In the genomic region with DNA sequence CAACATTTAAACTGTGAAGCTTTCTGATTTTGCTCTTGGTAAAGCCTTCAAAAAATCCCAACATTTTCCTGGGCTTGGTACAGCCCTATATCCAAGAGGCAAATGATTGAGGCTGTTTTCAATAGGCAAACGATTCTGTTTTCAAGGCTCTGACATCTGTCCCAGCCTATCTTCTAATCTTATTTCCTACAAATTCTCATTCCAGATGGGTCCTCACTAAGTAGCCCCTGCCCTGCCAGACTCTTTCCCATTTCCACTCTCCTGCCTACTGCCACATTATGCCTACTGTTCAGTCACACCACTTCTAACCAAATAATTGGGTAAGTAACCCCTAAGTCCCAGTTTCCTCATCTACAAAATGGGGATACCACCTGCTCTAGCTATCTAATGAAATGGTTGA, we compare ENCODE assay signal across 1 cellular context.
TF ChIP-seq lines count a peak whose summit lies in the region.

No MANE protein-coding gene starts in this region.

TF ChIP-seq in A549, 52 proteins besides CTCF, POLR2A, EP300 and RAD21:
- TF ChIP-seq ZC3H11A (IDR thresholded peaks at IDR 0.05) (no peak), CHD2 (IDR thresholded peaks at IDR 0.05; ENCODE audit: low read length, partially characterized antibody) (no peak), CBX8 (IDR thresholded peaks at IDR 0.05) (no peak), TP53 (CRISPR knock-in tag; IDR thresholded peaks at IDR 0.05) (no peak), SMC3 (IDR thresholded peaks at IDR 0.05) (no peak), HOXB5 (CRISPR knock-in tag; IDR thresholded peaks at IDR 0.05) (no peak), KDM5A (IDR thresholded peaks at IDR 0.05) (no peak), KDM1A (IDR thresholded peaks at IDR 0.05; ENCODE audit: low read depth) (no peak), ZNF302 (CRISPR knock-in tag; IDR thresholded peaks at IDR 0.05) (no peak), FOSL2 (IDR thresholded peaks at IDR 0.05) (no peak), FOSL2 (CRISPR knock-in tag; IDR thresholded peaks at IDR 0.05) (no peak), JUNB (IDR thresholded peaks at IDR 0.05) (no peak), EHF (CRISPR knock-in tag; IDR thresholded peaks at IDR 0.05) (no peak), JUN (IDR thresholded peaks at IDR 0.05) (no peak), PHF8 (IDR thresholded peaks at IDR 0.05; ENCODE audit: borderline replicate concordance, low read depth) (no peak)
- TF ChIP-seq, protein P1, sequence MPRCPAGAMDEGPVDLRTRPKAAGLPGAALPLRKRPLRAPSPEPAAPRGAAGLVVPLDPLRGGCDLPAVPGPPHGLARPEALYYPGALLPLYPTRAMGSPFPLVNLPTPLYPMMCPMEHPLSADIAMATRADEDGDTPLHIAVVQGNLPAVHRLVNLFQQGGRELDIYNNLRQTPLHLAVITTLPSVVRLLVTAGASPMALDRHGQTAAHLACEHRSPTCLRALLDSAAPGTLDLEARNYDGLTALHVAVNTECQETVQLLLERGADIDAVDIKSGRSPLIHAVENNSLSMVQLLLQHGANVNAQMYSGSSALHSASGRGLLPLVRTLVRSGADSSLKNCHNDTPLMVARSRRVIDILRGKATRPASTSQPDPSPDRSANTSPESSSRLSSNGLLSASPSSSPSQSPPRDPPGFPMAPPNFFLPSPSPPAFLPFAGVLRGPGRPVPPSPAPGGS (IDR thresholded peaks at IDR 0.05), result no peak
- TF ChIP-seq, protein P2, sequence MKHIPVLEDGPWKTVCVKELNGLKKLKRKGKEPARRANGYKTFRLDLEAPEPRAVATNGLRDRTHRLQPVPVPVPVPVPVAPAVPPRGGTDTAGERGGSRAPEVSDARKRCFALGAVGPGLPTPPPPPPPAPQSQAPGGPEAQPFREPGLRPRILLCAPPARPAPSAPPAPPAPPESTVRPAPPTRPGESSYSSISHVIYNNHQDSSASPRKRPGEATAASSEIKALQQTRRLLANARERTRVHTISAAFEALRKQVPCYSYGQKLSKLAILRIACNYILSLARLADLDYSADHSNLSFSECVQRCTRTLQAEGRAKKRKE (CRISPR knock-in tag; IDR thresholded peaks at IDR 0.05; ENCODE audit: low read depth), result no peak
- TF ChIP-seq, protein P3, sequence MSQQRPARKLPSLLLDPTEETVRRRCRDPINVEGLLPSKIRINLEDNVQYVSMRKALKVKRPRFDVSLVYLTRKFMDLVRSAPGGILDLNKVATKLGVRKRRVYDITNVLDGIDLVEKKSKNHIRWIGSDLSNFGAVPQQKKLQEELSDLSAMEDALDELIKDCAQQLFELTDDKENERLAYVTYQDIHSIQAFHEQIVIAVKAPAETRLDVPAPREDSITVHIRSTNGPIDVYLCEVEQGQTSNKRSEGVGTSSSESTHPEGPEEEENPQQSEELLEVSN (IDR thresholded peaks at IDR 0.05; ENCODE audit: borderline replicate concordance, low read depth), result no peak
- TF ChIP-seq, protein P4, sequence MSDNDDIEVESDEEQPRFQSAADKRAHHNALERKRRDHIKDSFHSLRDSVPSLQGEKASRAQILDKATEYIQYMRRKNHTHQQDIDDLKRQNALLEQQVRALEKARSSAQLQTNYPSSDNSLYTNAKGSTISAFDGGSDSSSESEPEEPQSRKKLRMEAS (IDR thresholded peaks at IDR 0.05), result no peak
- TF ChIP-seq, protein P5, sequence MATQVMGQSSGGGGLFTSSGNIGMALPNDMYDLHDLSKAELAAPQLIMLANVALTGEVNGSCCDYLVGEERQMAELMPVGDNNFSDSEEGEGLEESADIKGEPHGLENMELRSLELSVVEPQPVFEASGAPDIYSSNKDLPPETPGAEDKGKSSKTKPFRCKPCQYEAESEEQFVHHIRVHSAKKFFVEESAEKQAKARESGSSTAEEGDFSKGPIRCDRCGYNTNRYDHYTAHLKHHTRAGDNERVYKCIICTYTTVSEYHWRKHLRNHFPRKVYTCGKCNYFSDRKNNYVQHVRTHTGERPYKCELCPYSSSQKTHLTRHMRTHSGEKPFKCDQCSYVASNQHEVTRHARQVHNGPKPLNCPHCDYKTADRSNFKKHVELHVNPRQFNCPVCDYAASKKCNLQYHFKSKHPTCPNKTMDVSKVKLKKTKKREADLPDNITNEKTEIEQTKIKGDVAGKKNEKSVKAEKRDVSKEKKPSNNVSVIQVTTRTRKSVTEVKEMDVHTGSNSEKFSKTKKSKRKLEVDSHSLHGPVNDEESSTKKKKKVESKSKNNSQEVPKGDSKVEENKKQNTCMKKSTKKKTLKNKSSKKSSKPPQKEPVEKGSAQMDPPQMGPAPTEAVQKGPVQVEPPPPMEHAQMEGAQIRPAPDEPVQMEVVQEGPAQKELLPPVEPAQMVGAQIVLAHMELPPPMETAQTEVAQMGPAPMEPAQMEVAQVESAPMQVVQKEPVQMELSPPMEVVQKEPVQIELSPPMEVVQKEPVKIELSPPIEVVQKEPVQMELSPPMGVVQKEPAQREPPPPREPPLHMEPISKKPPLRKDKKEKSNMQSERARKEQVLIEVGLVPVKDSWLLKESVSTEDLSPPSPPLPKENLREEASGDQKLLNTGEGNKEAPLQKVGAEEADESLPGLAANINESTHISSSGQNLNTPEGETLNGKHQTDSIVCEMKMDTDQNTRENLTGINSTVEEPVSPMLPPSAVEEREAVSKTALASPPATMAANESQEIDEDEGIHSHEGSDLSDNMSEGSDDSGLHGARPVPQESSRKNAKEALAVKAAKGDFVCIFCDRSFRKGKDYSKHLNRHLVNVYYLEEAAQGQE (IDR thresholded peaks at IDR 0.05), result no peak
